Comparison of ENCODE assay signal across 8 cellular contexts in the genomic region with DNA sequence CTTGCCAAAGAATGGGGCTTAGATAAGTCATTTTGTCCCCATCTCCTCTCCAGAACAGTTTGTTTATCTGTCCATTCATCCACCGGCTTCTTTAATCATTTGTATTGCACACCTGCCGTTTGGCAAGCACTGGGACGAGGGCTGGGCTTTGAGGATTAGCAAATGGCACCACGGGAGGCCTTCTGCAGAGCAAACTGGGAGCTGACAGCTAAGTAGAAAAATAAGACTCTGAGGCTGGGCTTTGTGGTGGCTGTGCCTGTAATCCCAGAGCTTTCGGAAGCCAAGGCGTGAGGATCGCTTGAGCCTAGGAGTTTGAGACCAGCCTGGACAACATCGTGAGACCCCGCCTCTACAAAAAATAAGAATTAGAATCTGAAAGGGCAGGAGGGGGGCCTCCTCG.
A peak's percentile ranks its signal among the peaks of the same experiment; 100 is the strongest.
DNase-seq lines count a peak whose midpoint lies in the region; TF ChIP-seq lines count a peak whose summit lies in the region.
"Not testable (repeated sequence)": the region's sequence is repeated elsewhere in the genome, so short reads cannot be mapped to it uniquely, and the experiment has no call there.

No MANE protein-coding gene starts in this region.

- H3K79me2 ChIP-seq in hepatocyte: not testable (repeated sequence)

- H3K9me3 Mint-ChIP-seq in nephron: peaks cover 17% of the 10 kb centered on the region

- H3K9ac ChIP-seq in stomach smooth muscle (ENCODE audit: low read length in 2 of 2): not testable (repeated sequence)

- TF ChIP-seq CTCF in hepatocyte (IDR thresholded peaks at IDR 0.05; ENCODE audit: poor library complexity); nephron (IDR thresholded peaks at IDR 0.05; ENCODE audit: unreplicated experiment in 3 of 3): not testable (repeated sequence)

- not testable (repeated sequence) for H3K4me2 ChIP-seq in hepatocyte

- not testable (repeated sequence) for H2AFZ ChIP-seq in hepatocyte

- DNase-seq in COLO668 (lab: John Stamatoyannopoulos, UW; ENCODE audit: unreplicated experiment) (peak; percentile 81), NCI-H1105 treated with DMSO at 0.1 percent for 48 hours (lab: John Stamatoyannopoulos, UW) (peak; percentile 43), NCI-H2227 (lab: John Stamatoyannopoulos, UW; ENCODE audit: unreplicated experiment) (peak; percentile 20), SHP77 (lab: John Stamatoyannopoulos, UW) (peak; percentile 74 to 83), cerebellum (ENCODE audit: low spot score) (peak; percentile 21)
- DNase-seq in hepatocyte (ENCODE audit: low spot score): not testable (repeated sequence)

- H3K4me3 ChIP-seq in hepatocyte; stomach smooth muscle (ENCODE audit: low read length in 2 of 2): not testable (repeated sequence)

- H3K27me3 ChIP-seq in hepatocyte; stomach smooth muscle (ENCODE audit: control insufficient read depth in 1 of 2, insufficient read depth in 2 of 2, low read length in 2 of 2): not testable (repeated sequence)

- not testable (repeated sequence) for H3K4me3 Mint-ChIP-seq in nephron

- H3K4me1 ChIP-seq in hepatocyte (ENCODE audit: insufficient read depth) (peaks cover 21% of the 10 kb centered on the region), stomach smooth muscle (ENCODE audit: control insufficient read depth, insufficient read depth, low read length) (peaks cover 16% of the 10 kb centered on the region)

- peaks cover 48% of the 10 kb centered on the region for H3K4me1 Mint-ChIP-seq in nephron

- H3K9me3 ChIP-seq in hepatocyte (ENCODE audit: low read depth); stomach smooth muscle (ENCODE audit: control insufficient read depth in 2 of 2, low read length in 2 of 2): not testable (repeated sequence)

- WGBS in hepatocyte (ENCODE audit: low lambda C conversion rate, missing lambda C conversion rate): 35% methylated on average over 10 of the region's 10 CpGs

- not testable (repeated sequence) for H3K27me3 Mint-ChIP-seq in nephron (ENCODE audit: low read depth)

- not testable (repeated sequence) for H4K20me1 ChIP-seq in hepatocyte (ENCODE audit: insufficient read depth, poor library complexity, severe bottlenecking)

- not testable (repeated sequence) for H3K9me2 ChIP-seq in hepatocyte (replicated peaks; ENCODE audit: insufficient read depth)

- H3K36me3 ChIP-seq in hepatocyte (replicated peaks; ENCODE audit: insufficient read depth, low read depth); stomach smooth muscle (ENCODE audit: control insufficient read depth in 2 of 2, insufficient read depth in 2 of 2, low read length in 2 of 2): not testable (repeated sequence)

- not testable (repeated sequence) for H3K36me3 Mint-ChIP-seq in nephron (ENCODE audit: low read depth)

- peak overlapping the region; percentile 73 to 99 (median 74) for H3K27ac Mint-ChIP-seq in nephron

- H3K27ac ChIP-seq in hepatocyte (peak overlapping the region; percentile 92), stomach smooth muscle (ENCODE audit: low read length) (peak overlapping the region; percentile 37)
